11 cellular contexts compared by ENCODE assay signal in the genomic region with DNA sequence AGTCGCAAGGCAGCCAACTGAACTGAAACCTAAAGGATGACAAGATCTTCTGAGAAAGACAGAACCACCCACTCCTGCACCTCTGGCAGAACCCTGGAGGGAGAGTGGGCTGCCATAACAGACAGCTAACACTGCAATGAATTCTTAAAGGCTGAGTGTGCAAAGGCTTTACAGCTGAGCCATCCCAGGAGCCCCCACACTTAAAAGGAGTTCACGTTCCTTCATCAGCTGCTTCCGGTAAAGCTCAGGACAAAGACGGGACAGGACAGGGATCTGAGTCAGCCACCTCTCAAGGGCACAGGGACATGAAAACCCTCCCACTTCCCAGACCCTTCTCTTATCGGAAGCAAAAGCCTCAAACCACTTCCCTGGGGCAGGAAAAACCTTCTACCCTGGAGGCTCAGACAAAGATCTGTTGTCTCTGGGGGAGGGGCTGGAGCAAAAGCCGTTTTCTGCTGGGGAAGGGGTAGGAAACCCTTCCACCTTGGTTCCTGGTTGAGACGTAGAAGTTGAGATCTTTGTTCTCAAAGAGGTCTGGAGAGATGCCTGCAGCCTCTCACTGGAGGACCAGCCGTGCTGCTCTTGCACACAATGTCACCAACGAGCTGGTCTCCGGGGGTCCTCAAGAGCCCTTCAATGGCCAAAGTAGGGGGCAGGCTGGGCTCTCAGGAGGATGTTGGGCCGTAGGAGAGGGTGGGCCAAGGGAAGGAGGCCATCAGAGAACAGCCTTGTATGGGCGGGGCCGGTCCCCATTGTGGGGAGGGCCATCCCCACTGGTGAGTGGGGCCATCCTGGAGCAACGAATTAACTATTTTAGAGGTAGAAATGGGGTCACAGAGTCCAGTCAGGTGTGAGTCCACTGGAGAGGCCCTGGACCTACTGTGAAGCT.
DNase-seq lines count a peak whose midpoint lies in the region; ATAC-seq, FAIRE-seq and TF ChIP-seq lines count a peak whose summit lies in the region.
"Had no signal": no experiment of that assay in that cellular context is flagged by ENCODE, and none has a peak within 500 bp of the region (broad histone marks: within the 10 kb centered on the region; RNA-seq: fewer than 3 reads in every experiment).

No MANE protein-coding gene starts in this region.

- no peaks in the 10 kb centered on the region for H3K79me2 ChIP-seq in K562 (ENCODE audit: control insufficient read depth, insufficient read depth, low read length)

- no TSS peak for BruUV-seq in K562 (replicated peaks; lab: Mats Ljungman, UMichigan)

- H3K27ac ChIP-seq in K562 (ENCODE audit: extremely low read depth, low read depth, low read length), result no peak overlapping the region

- H3K27me3 ChIP-seq in K562 (ENCODE audit: control insufficient read depth in 2 of 2, insufficient read depth in 2 of 2, low read length in 2 of 2), result peaks cover 2 to 28% of the 10 kb centered on the region in 2 experiments; a peak in 3 of 5 replicates

- H3K4me3 ChIP-seq in K562, result no peak overlapping the region

- TF ChIP-seq POLR2A in K562 (conservative IDR thresholded peaks at IDR 0.05), result no peak

- TF ChIP-seq RAD21 in K562 (CRISPR knock-in tag; conservative IDR thresholded peaks at IDR 0.05 in 1 of 2, IDR thresholded peaks at IDR 0.05 in 1 of 2), result no peak

- no peaks in the 10 kb centered on the region; the same call in 1 of the 2 replicates for H4K20me1 ChIP-seq in K562 (replicated peaks; ENCODE audit: control insufficient read depth, insufficient read depth, low read length)

- intact Hi-C loops in K562 (cut with micrococcal nuclease), result no loop called here

- H3K36me3 Mint-ChIP-seq in nephron (ENCODE audit: low read depth), result peaks cover 3% of the 10 kb centered on the region

- ATAC-seq in K562 (peak; percentile 72), HG02973 (IDR thresholded peaks at IDR 0.05; ENCODE audit: unreplicated experiment) (no peak), GM19463 (IDR thresholded peaks at IDR 0.05; ENCODE audit: unreplicated experiment) (no peak)
- ATAC-seq: left colon had no signal

- no peak overlapping the region for H3K9ac ChIP-seq in K562 (ENCODE audit: insufficient read depth in 1 of 2, low read depth in 2 of 2, low read length in 2 of 2)

- CTCF ChIA-PET in K562 (lab: Yijun Ruan, JAX; ENCODE audit: low intra/inter-chr PET ratio), result no interaction called here

- H3K4me1 Mint-ChIP-seq in nephron, result peaks cover 38% of the 10 kb centered on the region

- WGBS in K562 (ENCODE audit: insufficient coverage, low coverage, missing lambda C conversion rate), result 1% methylated on average over 14 of the region's 14 CpGs

- 0 out of 2 replicates have a peak, but pooled peaks have one; percentile 24 for TF ChIP-seq EP300 in K562 (IDR thresholded peaks at IDR 0.05; ENCODE audit: low read length)

- no peaks in the 10 kb centered on the region for H3K9me1 ChIP-seq in K562 (ENCODE audit: control insufficient read depth, insufficient read depth, low read length)

- TF ChIP-seq CTCF in K562 (IDR thresholded peaks at IDR 0.05 in 2 of 3, conservative IDR thresholded peaks at IDR 0.05 in 1 of 3; ENCODE audit: insufficient read depth in 2 of 3, low read depth in 1 of 3, low read length in 3 of 3) (no peak), nephron (IDR thresholded peaks at IDR 0.05; ENCODE audit: unreplicated experiment in 3 of 3) (no peak)

- no peaks in the 10 kb centered on the region for H3K9me3 ChIP-seq in K562 (replicated peaks; ENCODE audit: control insufficient read depth, insufficient read depth, low read depth, low read length)

- H3K27ac Mint-ChIP-seq in nephron, result peak overlapping the region; percentile 7 to 84 (median 79)

- FAIRE-seq in K562 (lab: Jason Lieb, UNC), result peak; percentile 91

- in situ Hi-C loops in K562 (cut with MboI), result no loop called here

- peaks cover 9% of the 10 kb centered on the region for H3K9me3 Mint-ChIP-seq in nephron

- peak; percentile 80 for DNase-seq in ELF-1 (ENCODE audit: low read depth, low spot score)
- peak; percentile 25 for DNase-seq in HPDE6-E6E7 (ENCODE audit: extremely low spot score)
- peak; percentile 30 to 53 (median 45) for DNase-seq in K562 (ENCODE audit: extremely low read depth in 1 of 4, low spot score in 3 of 4)
- no peak for DNase-seq in DMS53 treated with DMSO at 0.1 percent for 48 hours (lab: John Stamatoyannopoulos, UW; ENCODE audit: unreplicated experiment)
- no peak for DNase-seq in cerebellar cortex (ENCODE audit: low spot score)
- DNase-seq: central memory CD4-positive, alpha-beta T cell; left colon; NCI-H1048 had no signal

- POLR2A ChIA-PET in K562 (lab: Yijun Ruan, JAX), result interaction anchor here (1.2 to 1.6 kb wide), 2 partner anchors 9 to 13 kb away, joined by 3 to 4 read pairs; no protein-coding TSS in a partner anchor

- no peaks in the 10 kb centered on the region for H3K36me3 ChIP-seq in K562 (ENCODE audit: control insufficient read depth, insufficient read depth, low read length)

- peak overlapping the region; percentile 36; the same call in 1 of the 2 replicates for H3K4me2 ChIP-seq in K562 (ENCODE audit: insufficient read depth, low read length)

- H3K4me1 ChIP-seq in K562 (replicated peaks in 1 of 2; ENCODE audit: control insufficient read depth in 2 of 2, insufficient read depth in 2 of 2, low read length in 2 of 2), result peaks cover 3 to 16% of the 10 kb centered on the region in 2 experiments; a peak in 3 of 5 replicates

- no peak overlapping the region for H3K4me3 Mint-ChIP-seq in nephron

- peak overlapping the region; percentile 72 for H2AFZ ChIP-seq in K562 (ENCODE audit: low read depth, low read length)

- H3K27me3 Mint-ChIP-seq in nephron (ENCODE audit: low read depth), result peaks cover 10% of the 10 kb centered on the region

TF ChIP-seq in K562, 482 proteins besides CTCF, POLR2A, EP300 and RAD21 (continues in another document):
- TF ChIP-seq, protein P1, sequence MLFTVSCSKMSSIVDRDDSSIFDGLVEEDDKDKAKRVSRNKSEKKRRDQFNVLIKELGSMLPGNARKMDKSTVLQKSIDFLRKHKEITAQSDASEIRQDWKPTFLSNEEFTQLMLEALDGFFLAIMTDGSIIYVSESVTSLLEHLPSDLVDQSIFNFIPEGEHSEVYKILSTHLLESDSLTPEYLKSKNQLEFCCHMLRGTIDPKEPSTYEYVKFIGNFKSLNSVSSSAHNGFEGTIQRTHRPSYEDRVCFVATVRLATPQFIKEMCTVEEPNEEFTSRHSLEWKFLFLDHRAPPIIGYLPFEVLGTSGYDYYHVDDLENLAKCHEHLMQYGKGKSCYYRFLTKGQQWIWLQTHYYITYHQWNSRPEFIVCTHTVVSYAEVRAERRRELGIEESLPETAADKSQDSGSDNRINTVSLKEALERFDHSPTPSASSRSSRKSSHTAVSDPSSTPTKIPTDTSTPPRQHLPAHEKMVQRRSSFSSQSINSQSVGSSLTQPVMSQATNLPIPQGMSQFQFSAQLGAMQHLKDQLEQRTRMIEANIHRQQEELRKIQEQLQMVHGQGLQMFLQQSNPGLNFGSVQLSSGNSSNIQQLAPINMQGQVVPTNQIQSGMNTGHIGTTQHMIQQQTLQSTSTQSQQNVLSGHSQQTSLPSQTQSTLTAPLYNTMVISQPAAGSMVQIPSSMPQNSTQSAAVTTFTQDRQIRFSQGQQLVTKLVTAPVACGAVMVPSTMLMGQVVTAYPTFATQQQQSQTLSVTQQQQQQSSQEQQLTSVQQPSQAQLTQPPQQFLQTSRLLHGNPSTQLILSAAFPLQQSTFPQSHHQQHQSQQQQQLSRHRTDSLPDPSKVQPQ (CRISPR knock-in tag; IDR thresholded peaks at IDR 0.05; ENCODE audit: borderline replicate concordance), result no peak
- TF ChIP-seq NR2C1 (IDR thresholded peaks at IDR 0.05), result no peak
- TF ChIP-seq NR2C1 (tag; IDR thresholded peaks at IDR 0.05), result 0 out of 2 replicates have a peak, but pooled peaks have one; percentile 44
- TF ChIP-seq TCF3 (CRISPR knock-in tag; IDR thresholded peaks at IDR 0.05), result no peak; the same call in 1 of the 2 replicates
- TF ChIP-seq ZNF644 (tag; IDR thresholded peaks at IDR 0.05; ENCODE audit: low read depth), result no peak
- no peak for TF ChIP-seq CBFB (CRISPR knock-in tag; IDR thresholded peaks at IDR 0.05)
- TF ChIP-seq, protein P2, sequence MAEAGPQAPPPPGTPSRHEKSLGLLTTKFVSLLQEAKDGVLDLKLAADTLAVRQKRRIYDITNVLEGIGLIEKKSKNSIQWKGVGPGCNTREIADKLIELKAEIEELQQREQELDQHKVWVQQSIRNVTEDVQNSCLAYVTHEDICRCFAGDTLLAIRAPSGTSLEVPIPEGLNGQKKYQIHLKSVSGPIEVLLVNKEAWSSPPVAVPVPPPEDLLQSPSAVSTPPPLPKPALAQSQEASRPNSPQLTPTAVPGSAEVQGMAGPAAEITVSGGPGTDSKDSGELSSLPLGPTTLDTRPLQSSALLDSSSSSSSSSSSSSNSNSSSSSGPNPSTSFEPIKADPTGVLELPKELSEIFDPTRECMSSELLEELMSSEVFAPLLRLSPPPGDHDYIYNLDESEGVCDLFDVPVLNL (CRISPR knock-in tag; IDR thresholded peaks at IDR 0.05; ENCODE audit: low read depth), result no peak
- TF ChIP-seq, protein P3, sequence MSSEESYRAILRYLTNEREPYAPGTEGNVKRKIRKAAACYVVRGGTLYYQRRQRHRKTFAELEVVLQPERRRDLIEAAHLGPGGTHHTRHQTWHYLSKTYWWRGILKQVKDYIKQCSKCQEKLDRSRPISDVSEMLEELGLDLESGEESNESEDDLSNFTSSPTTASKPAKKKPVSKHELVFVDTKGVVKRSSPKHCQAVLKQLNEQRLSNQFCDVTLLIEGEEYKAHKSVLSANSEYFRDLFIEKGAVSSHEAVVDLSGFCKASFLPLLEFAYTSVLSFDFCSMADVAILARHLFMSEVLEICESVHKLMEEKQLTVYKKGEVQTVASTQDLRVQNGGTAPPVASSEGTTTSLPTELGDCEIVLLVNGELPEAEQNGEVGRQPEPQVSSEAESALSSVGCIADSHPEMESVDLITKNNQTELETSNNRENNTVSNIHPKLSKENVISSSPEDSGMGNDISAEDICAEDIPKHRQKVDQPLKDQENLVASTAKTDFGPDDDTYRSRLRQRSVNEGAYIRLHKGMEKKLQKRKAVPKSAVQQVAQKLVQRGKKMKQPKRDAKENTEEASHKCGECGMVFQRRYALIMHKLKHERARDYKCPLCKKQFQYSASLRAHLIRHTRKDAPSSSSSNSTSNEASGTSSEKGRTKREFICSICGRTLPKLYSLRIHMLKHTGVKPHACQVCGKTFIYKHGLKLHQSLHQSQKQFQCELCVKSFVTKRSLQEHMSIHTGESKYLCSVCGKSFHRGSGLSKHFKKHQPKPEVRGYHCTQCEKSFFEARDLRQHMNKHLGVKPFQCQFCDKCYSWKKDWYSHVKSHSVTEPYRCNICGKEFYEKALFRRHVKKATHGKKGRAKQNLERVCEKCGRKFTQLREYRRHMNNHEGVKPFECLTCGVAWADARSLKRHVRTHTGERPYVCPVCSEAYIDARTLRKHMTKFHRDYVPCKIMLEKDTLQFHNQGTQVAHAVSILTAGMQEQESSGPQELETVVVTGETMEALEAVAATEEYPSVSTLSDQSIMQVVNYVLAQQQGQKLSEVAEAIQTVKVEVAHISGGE (CRISPR knock-in tag; IDR thresholded peaks at IDR 0.05), result no peak
- no peak for TF ChIP-seq YY1 (IDR thresholded peaks at IDR 0.05; ENCODE audit: borderline replicate concordance in 1 of 3, control insufficient read depth in 1 of 3, extremely low read depth in 1 of 3, insufficient read depth in 3 of 3, insufficient read length in 1 of 3, insufficient replicate concordance in 2 of 3, low read depth in 1 of 3, low read length in 2 of 3)
- TF ChIP-seq ZNF134 (CRISPR knock-in tag; conservative IDR thresholded peaks at IDR 0.05), result no peak

Comparison
In these comparisons a context has a peak if more than half of its experiments do, and no peak if none do; other contexts are left out.
1. DNase-seq: peak in ELF-1 (single experiment), HPDE6-E6E7 (single experiment) and K562 (4 of 4); none in DMS53 treated with DMSO at 0.1 percent for 48 hours (single experiment) and cerebellar cortex (single experiment).